In genomic region chr3:150106752-150107428, GRCh38 we compare ENCODE assay signal across 8 cellular contexts.
DNase-seq lines count a peak whose midpoint lies in the region; ATAC-seq and TF ChIP-seq lines count a peak whose summit lies in the region.
"Had no signal": no experiment of that assay in that cellular context is flagged by ENCODE, and none has a peak within 500 bp of the region (broad histone marks: within the 10 kb centered on the region; RNA-seq: fewer than 3 reads in every experiment).

No MANE protein-coding gene starts in this region.

- CTCF ChIA-PET in Panc1 (lab: Charles Lee): interaction anchor here (0.7 kb wide), 1 partner anchor 126 kb away, joined by 3 read pairs; no protein-coding TSS in a partner anchor

- H3K4me1 ChIP-seq in Panc1 (ENCODE audit: control insufficient read depth, insufficient read depth, low read length) (peaks cover 7% of the 10 kb centered on the region; the same call in 1 of the 2 replicates), skeletal muscle satellite cell (ENCODE audit: control insufficient read depth, insufficient read depth, low read length) (peaks cover 28% of the 10 kb centered on the region)

- intact Hi-C loops in Panc1 (cut with micrococcal nuclease; ENCODE audit: unreplicated experiment) (no loop called here), lower leg skin (cut with DNase I; ENCODE audit: low total_unique reads) (no loop called here)

- no peaks in the 10 kb centered on the region for H3K36me3 ChIP-seq in Panc1 (ENCODE audit: control insufficient read depth, insufficient read depth, low read length)
- no peaks in the 10 kb centered on the region for H3K36me3 ChIP-seq in skeletal muscle satellite cell (ENCODE audit: insufficient read depth, low read length)

- BruUV-seq in Panc1 (replicated peaks; lab: Mats Ljungman, UMichigan): no TSS peak

- no peak for TF ChIP-seq CTCF in Panc1 (IDR thresholded peaks at IDR 0.05)
- no peak for TF ChIP-seq CTCF in lower leg skin (IDR thresholded peaks at IDR 0.05)

- no peaks in the 10 kb centered on the region for H3K27me3 ChIP-seq in Panc1 (ENCODE audit: control insufficient read depth, insufficient read depth, low read length)
- no peaks in the 10 kb centered on the region for H3K27me3 ChIP-seq in skeletal muscle satellite cell (ENCODE audit: control insufficient read depth, insufficient read depth, low read length)

- ATAC-seq in Panc1: peak; percentile 67; the same call in 1 of the 2 replicates
- no peak for ATAC-seq in HG03045 (IDR thresholded peaks at IDR 0.05; ENCODE audit: unreplicated experiment)

- in situ Hi-C loops in Panc1 (cut with HindIII; ENCODE audit: low pct_unique_long_range_greater_than_20kb, low sequenced_read_pairs): no loop called here

- peak overlapping the region; percentile 49 for H3K4me2 ChIP-seq in skeletal muscle satellite cell (ENCODE audit: low read length)

- peak; percentile 91 for DNase-seq in HCEC 1CT
- no peak for DNase-seq in Panc1 (ENCODE audit: low read depth, low spot score)
- DNase-seq in fibroblast of peridontal ligament (ENCODE audit: extremely low read depth): peak; percentile 91
- no peak for DNase-seq in lower leg skin (ENCODE audit: low spot score in 2 of 2)
- DNase-seq in activated CD4-positive, CD25-positive, alpha-beta regulatory T cell (lab: John Stamatoyannopoulos, UW): no peak
- DNase-seq: activated effector memory CD4-positive, alpha-beta T cell treated with Interleukin-2 at 50 U/mL for 16 hours had no signal

- H3K27ac ChIP-seq in Panc1 (ENCODE audit: low read length): no peak overlapping the region

- POLR2A ChIA-PET in Panc1 (lab: Charles Lee): no interaction called here

- H3K9me3 ChIP-seq in Panc1 (ENCODE audit: control insufficient read depth, insufficient read depth, low read depth, low read length): peaks cover 4% of the 10 kb centered on the region; the same call in 1 of the 2 replicates
- no peaks in the 10 kb centered on the region for H3K9me3 ChIP-seq in skeletal muscle satellite cell (replicated peaks; ENCODE audit: low read length)

- peak overlapping the region; percentile 56 for H3K9ac ChIP-seq in skeletal muscle satellite cell (ENCODE audit: low read depth, low read length)

- H3K4me3 ChIP-seq in Panc1 (ENCODE audit: low read depth in 2 of 2, low read length in 2 of 2) (no peak overlapping the region), skeletal muscle satellite cell (ENCODE audit: low read length) (peak overlapping the region; percentile 6), lower leg skin (ENCODE audit: low read depth, poor library complexity, severe bottlenecking) (no peak overlapping the region)

- no peak for TF ChIP-seq POLR2A in lower leg skin (IDR thresholded peaks at IDR 0.05)

- 57 to 58% methylated on average over 2 of the region's 2 CpGs for WGBS in lower leg skin, 2 donors

Comparison
In these comparisons a context has a peak if more than half of its experiments do, and no peak if none do; other contexts are left out.
1. DNase-seq: peak in HCEC 1CT (single experiment) and fibroblast of peridontal ligament (single experiment); none in Panc1 (single experiment), lower leg skin (0 of 2) and activated CD4-positive, CD25-positive, alpha-beta regulatory T cell (0 of 4).